16 cellular contexts compared by ENCODE assay signal in genomic region chr3:24810881-24811280, GRCh38.
DNase-seq lines count a peak whose midpoint lies in the region; ATAC-seq and TF ChIP-seq lines count a peak whose summit lies in the region.
"Had no signal": no experiment of that assay in that cellular context is flagged by ENCODE, and none has a peak within 500 bp of the region (broad histone marks: within the 10 kb centered on the region; RNA-seq: fewer than 3 reads in every experiment).

No MANE protein-coding gene starts in this region.

- H3K27me3 ChIP-seq in hepatocyte (no peaks in the 10 kb centered on the region), smooth muscle cell (ENCODE audit: low read depth) (no peaks in the 10 kb centered on the region), WERI-Rb-1 (ENCODE audit: insufficient read depth, low read depth, severe bottlenecking) (no peaks in the 10 kb centered on the region)

- H3K36me3 ChIP-seq in hepatocyte (replicated peaks; ENCODE audit: insufficient read depth, low read depth) (no peaks in the 10 kb centered on the region), smooth muscle cell (ENCODE audit: low read depth) (no peaks in the 10 kb centered on the region), WERI-Rb-1 (no peaks in the 10 kb centered on the region)
- H3K36me3 ChIP-seq: HAP-1 had no signal

- H3K9me3 ChIP-seq in hepatocyte (ENCODE audit: low read depth) (no peaks in the 10 kb centered on the region), smooth muscle cell (replicated peaks; ENCODE audit: low read depth) (no peaks in the 10 kb centered on the region), WERI-Rb-1 (ENCODE audit: severe bottlenecking) (no peaks in the 10 kb centered on the region)
- H3K9me3 ChIP-seq: HAP-1, psoas muscle had no signal

- H3K4me3 ChIP-seq in hepatocyte (no peak overlapping the region), smooth muscle cell (no peak overlapping the region), WERI-Rb-1 (ENCODE audit: low read depth, low read length) (no peak overlapping the region)
- H3K4me3 ChIP-seq: HAP-1, psoas muscle had no signal

- H3K9me2 ChIP-seq in hepatocyte (replicated peaks; ENCODE audit: insufficient read depth), result no peaks in the 10 kb centered on the region

- no peaks in the 10 kb centered on the region for H3F3A ChIP-seq in smooth muscle cell (ENCODE audit: low read depth)

- H3K4me1 ChIP-seq in hepatocyte (ENCODE audit: insufficient read depth) (no peaks in the 10 kb centered on the region), smooth muscle cell (ENCODE audit: low read depth) (no peaks in the 10 kb centered on the region)
- H3K4me1 ChIP-seq: HAP-1, psoas muscle had no signal

- H3K9ac ChIP-seq in smooth muscle cell (ENCODE audit: low read depth), result no peak overlapping the region

- H3K27ac ChIP-seq in hepatocyte, result no peak overlapping the region
- H3K27ac ChIP-seq in smooth muscle cell (ENCODE audit: low read depth), result no peak overlapping the region
- no peak overlapping the region for H3K27ac ChIP-seq in WERI-Rb-1
- H3K27ac ChIP-seq: psoas muscle had no signal

- H2AFZ ChIP-seq in hepatocyte (no peak overlapping the region), smooth muscle cell (ENCODE audit: low read depth) (peak overlapping the region; percentile 45)

- H4K20me1 ChIP-seq in hepatocyte (ENCODE audit: insufficient read depth, poor library complexity, severe bottlenecking) (no peaks in the 10 kb centered on the region), smooth muscle cell (ENCODE audit: low read depth) (no peaks in the 10 kb centered on the region)

- TF ChIP-seq CTCF in hepatocyte (IDR thresholded peaks at IDR 0.05; ENCODE audit: poor library complexity) (no peak), smooth muscle cell (IDR thresholded peaks at IDR 0.05; ENCODE audit: borderline replicate concordance, insufficient read depth, poor library complexity, severe bottlenecking) (no peak), WERI-Rb-1 (IDR thresholded peaks at IDR 0.05; ENCODE audit: low read depth, low read length) (no peak)

- H3K79me2 ChIP-seq in hepatocyte, result no peaks in the 10 kb centered on the region
- H3K79me2 ChIP-seq in smooth muscle cell (ENCODE audit: low read depth), result no peaks in the 10 kb centered on the region

- no peak for ATAC-seq in HG03521 (IDR thresholded peaks at IDR 0.05; ENCODE audit: unreplicated experiment)
- ATAC-seq in HG02678 (IDR thresholded peaks at IDR 0.05; ENCODE audit: unreplicated experiment), result no peak
- ATAC-seq: psoas muscle had no signal

- H3K4me2 ChIP-seq in hepatocyte (no peak overlapping the region), smooth muscle cell (no peak overlapping the region)

- 51% methylated on average over 5 of the region's 5 CpGs for WGBS in hepatocyte (ENCODE audit: low lambda C conversion rate, missing lambda C conversion rate)
- 57% methylated on average over 5 of the region's 5 CpGs for WGBS in smooth muscle cell (ENCODE audit: low lambda C conversion rate)

- DNase-seq in NCI-H2171 treated with DMSO at 0.1 percent for 48 hours (lab: John Stamatoyannopoulos, UW) (peak; percentile 8), NCI-H2171 (lab: John Stamatoyannopoulos, UW) (no peak), NCI-H69 (lab: John Stamatoyannopoulos, UW) (peak; percentile 29), hepatocyte (ENCODE audit: low spot score) (peak; percentile 12), smooth muscle cell (lab: John Stamatoyannopoulos, UW; ENCODE audit: unreplicated experiment) (no peak), WERI-Rb-1 (no peak)
- DNase-seq: CD4-positive, CD25-positive, alpha-beta regulatory T cell; DMS79 treated with DMSO at 0.1 percent for 48 hours; mesenchymal stem cell; NCI-H2081; NCI-H774; psoas muscle; stimulated activated CD4-positive, alpha-beta T cell treated with anti-CD3 and anti-CD28 coated beads, Interleukin-12 subunit alpha, Interleukin-12 subunit beta, amount 100 ng/mL, for 4 hours had no signal

Comparison
In these comparisons a context has a peak if more than half of its experiments do, and no peak if none do; other contexts are left out.
1. DNase-seq: peak in NCI-H2171 treated with DMSO at 0.1 percent for 48 hours (single experiment), NCI-H69 (single experiment) and hepatocyte (single experiment); none in NCI-H2171 (single experiment), smooth muscle cell (single experiment) and WERI-Rb-1 (single experiment).